In genomic region chr11:125979521-125979920, GRCh38 we compare ENCODE assay signal across 31 cellular contexts. TPM values are rescaled to one million over a fixed set of nuclear protein-coding genes. Genes with fewer than 3 reads are reported as not detected.
"Had no signal": no experiment of that assay in that cellular context is flagged by ENCODE, and none has a peak within 500 bp of the region (broad histone marks: within the 10 kb centered on the region; RNA-seq: fewer than 3 reads in every experiment).

No MANE protein-coding gene starts in this region.

- H3K4me2 ChIP-seq: PC-9, SK-N-SH had no signal

- H3K9me3 ChIP-seq: Peyer's patch, SJCRH30, SJSA1, SK-N-SH had no signal

- H3K36me3 ChIP-seq: Peyer's patch, SJSA1 had no signal

- H3K9ac ChIP-seq: SK-N-SH had no signal

- ATAC-seq: Panc1, PC-3, SK-N-SH treated with all-trans-retinoic acid at 6 μM for 48 hours had no signal

- H3K4me1 ChIP-seq: Peyer's patch, SJCRH30 had no signal

- H3K4me3 ChIP-seq: PC-9, Peyer's patch, SJCRH30, SJSA1, SK-N-MC had no signal

- DNase-seq: NCI-H510A; NCI-H510A treated with DMSO at 0.1 percent for 48 hours; NCI-H524; NCI-H524 treated with DMSO at 0.1 percent for 48 hours; NCI-H526; NCI-H526 treated with DMSO at 0.1 percent for 48 hours; NCI-H69; NCI-H748 treated with DMSO at 0.1 percent for 48 hours; NCI-H774; NCI-H82; NK-92 treated with Interleukin-12 subunit alpha and Interleukin-12 subunit beta, amount 100 ng/mL, for 24 hours; OCI-M1; PC-3; PC-9; Peyer's patch; Right ventricle myocardium superior; RPMI8226; SHP77; SHP77 treated with DMSO at 0.1 percent for 48 hours; SIG-M5; SJCRH30; SK-N-SH; SW 1271 had no signal

- H3K27me3 ChIP-seq: Peyer's patch, SJCRH30, SJSA1 had no signal

- H3K27ac ChIP-seq: PC-9, Peyer's patch, RWPE1, SJCRH30, SK-N-MC had no signal

- H2AFZ ChIP-seq: PC-9 had no signal

RNA-seq across cellular contexts. Expression of gene VSIG10L2, which starts 33.7 kb away (rescaled TPM):
- total RNA-seq: OCI-LY7, PC-3, PC-9, Peyer's patch, RPMI7951, SJSA1, SK-MEL-5 had no signal
